ENCODE assay signal across 21 cellular contexts in the genomic region with DNA sequence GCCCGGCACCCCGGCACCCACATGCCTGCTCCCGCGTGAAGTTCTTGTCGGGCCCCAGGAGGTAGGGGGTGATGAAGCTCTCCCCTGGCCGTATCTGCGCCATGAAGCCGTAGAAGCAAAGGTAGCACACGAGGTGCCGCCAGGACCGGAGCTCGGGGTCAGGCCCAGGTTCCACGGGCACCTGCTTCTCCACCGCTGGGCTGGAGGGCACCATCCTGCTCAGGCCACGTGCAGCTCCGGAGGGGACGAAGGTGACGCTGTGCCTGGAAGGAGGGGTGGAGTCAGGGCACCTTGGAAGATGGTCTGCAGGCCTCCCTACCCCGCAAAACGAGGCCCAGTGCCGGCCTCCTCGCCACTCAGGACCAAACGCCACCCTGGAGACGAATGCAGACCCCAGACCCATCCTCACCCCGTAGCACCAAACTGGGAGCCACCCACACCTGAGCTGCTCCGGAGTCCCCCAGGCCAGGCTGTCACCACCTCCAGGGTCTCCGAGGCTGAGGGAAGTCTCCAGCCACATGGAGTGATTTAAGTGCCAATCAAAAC. TPM values are rescaled to one million over a fixed set of nuclear protein-coding genes. Genes with fewer than 3 reads are reported as not detected.
DNase-seq lines count a peak whose midpoint lies in the region; ATAC-seq, FAIRE-seq and TF ChIP-seq lines count a peak whose summit lies in the region.
"Had no signal": no experiment of that assay in that cellular context is flagged by ENCODE, and none has a peak within 500 bp of the region (broad histone marks: within the 10 kb centered on the region; RNA-seq: fewer than 3 reads in every experiment).

No MANE protein-coding gene starts in this region.

- in situ Hi-C loops in K562 (cut with MboI) (no loop called here), GM13976 (cut with MboI; ENCODE audit: low sequenced_read_pairs, unreplicated experiment) (no loop called here)

- intact Hi-C loops in K562 (cut with micrococcal nuclease) (no loop called here), left colon (cut with DNase I, micrococcal nuclease) (no loop called here), sigmoid colon (cut with DNase I) (no loop called here)

- H4K20me1 ChIP-seq in K562 (replicated peaks; ENCODE audit: control insufficient read depth, insufficient read depth, low read length), result no peaks in the 10 kb centered on the region; the same call in 1 of the 2 replicates

- TF ChIP-seq POLR2A in K562 (conservative IDR thresholded peaks at IDR 0.05) (no peak), sigmoid colon (IDR thresholded peaks at IDR 0.05) (no peak)

- H3K9me3 ChIP-seq in WERI-Rb-1 (ENCODE audit: severe bottlenecking) (no peaks in the 10 kb centered on the region), K562 (replicated peaks; ENCODE audit: control insufficient read depth, insufficient read depth, low read depth, low read length) (no peaks in the 10 kb centered on the region), sigmoid colon (no peaks in the 10 kb centered on the region)
- H3K9me3 ChIP-seq: gastrocnemius medialis, thoracic aorta had no signal

- DNase-seq in WERI-Rb-1 (no peak), K562 (ENCODE audit: extremely low read depth in 1 of 4, low spot score in 3 of 4) (no peak), left colon (peak; percentile 5 to 20), sigmoid colon (peak; percentile 61), NCI-H2171 treated with DMSO at 0.1 percent for 48 hours (lab: John Stamatoyannopoulos, UW) (no peak), NCI-H446 treated with DMSO at 0.1 percent for 48 hours (lab: John Stamatoyannopoulos, UW) (no peak), GM13976 (ENCODE audit: low spot score) (no peak)
- DNase-seq: activated CD4-positive, alpha-beta memory T cell treated with anti-CD3 and anti-CD28 coated beads for 36 hours; activated naive CD4-positive, alpha-beta T cell treated with anti-CD3 and anti-CD28 coated beads, Interleukin-2, amount 50 U/mL, for 16 hours; activated T-cell treated with anti-CD3 and anti-CD28 coated beads, Interleukin-2, amount 50 U/mL, for 4 hours; effector CD4-positive, alpha-beta T cell; naive thymus-derived CD4-positive, alpha-beta T cell; NCI-H146; NCI-H524 treated with DMSO at 0.1 percent for 48 hours had no signal

- POLR2A ChIA-PET in K562 (lab: Yijun Ruan, JAX), result no interaction called here

- TF ChIP-seq CTCF in WERI-Rb-1 (IDR thresholded peaks at IDR 0.05; ENCODE audit: low read depth, low read length) (no peak), K562 (IDR thresholded peaks at IDR 0.05 in 2 of 3, conservative IDR thresholded peaks at IDR 0.05 in 1 of 3; ENCODE audit: insufficient read depth in 2 of 3, low read depth in 1 of 3, low read length in 3 of 3) (no peak), sigmoid colon (IDR thresholded peaks at IDR 0.05) (no peak), GM13976 (IDR thresholded peaks at IDR 0.05; ENCODE audit: borderline replicate concordance, control extremely low read depth, extremely low read depth, insufficient read depth, missing control alignments) (no peak)

- no peak for ATAC-seq in K562
- ATAC-seq in left colon, result no peak
- no peak for ATAC-seq in HG03439 (IDR thresholded peaks at IDR 0.05; ENCODE audit: unreplicated experiment)
- ATAC-seq: activated T-cell treated with anti-CD3 and anti-CD28 coated beads, Interleukin-2, amount 50 U/mL, for 4 hours; gastrocnemius medialis; naive thymus-derived CD4-positive, alpha-beta T cell; T-helper 17 cell had no signal

- no peak for TF ChIP-seq RAD21 in K562 (CRISPR knock-in tag; conservative IDR thresholded peaks at IDR 0.05 in 1 of 2, IDR thresholded peaks at IDR 0.05 in 1 of 2)

- peaks cover 82% of the 10 kb centered on the region for H3K79me2 ChIP-seq in K562 (ENCODE audit: control insufficient read depth, insufficient read depth, low read length)

- no peaks in the 10 kb centered on the region for H3K27me3 ChIP-seq in WERI-Rb-1 (ENCODE audit: insufficient read depth, low read depth, severe bottlenecking)
- H3K27me3 ChIP-seq in K562 (ENCODE audit: control insufficient read depth in 2 of 2, insufficient read depth in 2 of 2, low read length in 2 of 2), result no peaks in the 10 kb centered on the region
- no peaks in the 10 kb centered on the region for H3K27me3 ChIP-seq in sigmoid colon
- H3K27me3 ChIP-seq: gastrocnemius medialis had no signal

- H3K4me2 ChIP-seq in K562 (ENCODE audit: insufficient read depth, low read length), result no peak overlapping the region

- H3K4me3 ChIP-seq in WERI-Rb-1 (ENCODE audit: low read depth, low read length), result no peak overlapping the region
- no peak overlapping the region for H3K4me3 ChIP-seq in K562
- no peak overlapping the region for H3K4me3 ChIP-seq in sigmoid colon
- H3K4me3 ChIP-seq: gastrocnemius medialis, SK-N-MC, thoracic aorta had no signal

- H3K27ac ChIP-seq in WERI-Rb-1 (peak overlapping the region; percentile 5; the same call in 1 of the 2 replicates), K562 (ENCODE audit: extremely low read depth, low read depth, low read length) (no peak overlapping the region), sigmoid colon (no peak overlapping the region)
- H3K27ac ChIP-seq: gastrocnemius medialis, SK-N-MC, thoracic aorta had no signal

- H3K4me1 ChIP-seq in K562 (replicated peaks in 1 of 2; ENCODE audit: control insufficient read depth in 2 of 2, insufficient read depth in 2 of 2, low read length in 2 of 2), result peaks cover 7 to 75% of the 10 kb centered on the region in 2 experiments; a peak in 4 of 5 replicates
- peaks cover 0 to 17% (median 14%) of the 10 kb centered on the region in 4 donors for H3K4me1 ChIP-seq in sigmoid colon

- BruUV-seq in K562 (replicated peaks; lab: Mats Ljungman, UMichigan), result no TSS peak

- FAIRE-seq in K562 (lab: Jason Lieb, UNC), result no peak
- FAIRE-seq: H1, RCC 7860 had no signal

- CTCF ChIA-PET in K562 (lab: Yijun Ruan, JAX; ENCODE audit: low intra/inter-chr PET ratio), result no interaction called here

- WGBS in K562 (ENCODE audit: insufficient coverage, low coverage, missing lambda C conversion rate), result 84% methylated on average over 22 of the region's 27 CpGs
- WGBS in sigmoid colon, 2 donors, result 91% methylated on average over 27 of the region's 27 CpGs

- H3K36me3 ChIP-seq in WERI-Rb-1 (peaks cover 47% of the 10 kb centered on the region), K562 (ENCODE audit: control insufficient read depth, insufficient read depth, low read length) (peaks cover 79% of the 10 kb centered on the region; the same call in 2 of the 3 replicates), sigmoid colon (no peaks in the 10 kb centered on the region)
- H3K36me3 ChIP-seq: gastrocnemius medialis, thoracic aorta had no signal

- H3K9ac ChIP-seq in K562 (ENCODE audit: insufficient read depth in 1 of 2, low read depth in 2 of 2, low read length in 2 of 2), result no peak overlapping the region

- TF ChIP-seq EP300 in K562 (IDR thresholded peaks at IDR 0.05; ENCODE audit: low read length), result no peak
- TF ChIP-seq EP300 in sigmoid colon (IDR thresholded peaks at IDR 0.05), result no peak

- no peak overlapping the region for H2AFZ ChIP-seq in K562 (ENCODE audit: low read depth, low read length)

- no peaks in the 10 kb centered on the region for H3K9me1 ChIP-seq in K562 (ENCODE audit: control insufficient read depth, insufficient read depth, low read length)

TF ChIP-seq in K562, 482 proteins besides CTCF, POLR2A, EP300 and RAD21 (continues in another document):
- no peak for TF ChIP-seq THRAP3 (IDR thresholded peaks at IDR 0.05; ENCODE audit: borderline replicate concordance)
- TF ChIP-seq RBFOX2 (IDR thresholded peaks at IDR 0.05; ENCODE audit: low read depth, low read length), result peak; percentile 36; the same call in 1 of the 2 replicates
- no peak for TF ChIP-seq ZSCAN32 (CRISPR knock-in tag; IDR thresholded peaks at IDR 0.05)

RNA-seq across cellular contexts. Expression of a gene that starts 4.4 kb away (rescaled TPM):
- 43.8 and 108 TPM in 2 replicates for total RNA-seq in K562 (2011; cell fraction: chromatin; rRNA removed; ENCODE audit: low replicate concordance)
- 90.5 and 93.4 TPM in 2 replicates for total RNA-seq in K562 (2011; cell fraction: nucleolus; rRNA removed)
- 52.4 and 63.7 TPM in 2 replicates for total RNA-seq in K562 (2011; cell fraction: nucleoplasm; rRNA removed)
- total RNA-seq in K562 (2014; rRNA removed) (34.7 and 41.3 TPM in 2 replicates), K562 (2014; rRNA removed; fragmentation: Illumina TruSeq; extraction: Trizol) (8.0 and 8.7 TPM in 2 replicates), K562 (2015; rRNA removed; fragmentation: Illumina TruSeq; extraction: Trizol) (18.8 and 21.4 TPM in 2 replicates), K562 (2021) (88.7 and 91.3 TPM in 2 replicates), left colon (10 to 100 TPM; 18.2 to 18.9 TPM), sigmoid colon (1 to 10 TPM; 2.1 to 6.4 (median 2.5) TPM)
- polyA plus RNA-seq in K562 (2011; rRNA removed) (11.5 and 24.6 TPM in 2 replicates), K562 (2014; fragmentation: Illumina TruSeq; extraction: Trizol) (12.0 and 24.5 TPM in 2 replicates), K562 (2014; fragmentation: Nextera tagmentation; extraction: Ambion mirVana) (1 to 10 TPM in 1 of 2 experiments, under 1 TPM in 1; 0.65 to 2.3 TPM), K562 (2014; rRNA removed) (36.6 and 50.8 TPM in 2 replicates), sigmoid colon (10 to 100 TPM in 1 of 3 donors, 1 to 10 TPM in 2; 1.8 to 10.7 (median 3.2) TPM)
- 20.4 and 78.6 TPM in 2 replicates for polyA plus RNA-seq in K562 (2011; cell fraction: cytosol; rRNA removed)
- polyA plus RNA-seq in K562 (2011; cell fraction: nucleus; rRNA removed), result 49.9 and 126 TPM in 2 replicates
- polyA plus RNA-seq in K562 (2012), result 20.5 and 34.6 TPM in 2 replicates
- polyA minus RNA-seq in K562 (2011; rRNA and poly(A)+ RNA removed), result 11.9 and 16.0 TPM in 2 replicates
- 41.4 and 45.6 TPM in 2 replicates for polyA minus RNA-seq in K562 (2011; cell fraction: cytosol; rRNA and poly(A)+ RNA removed)
- polyA minus RNA-seq in K562 (2011; cell fraction: nucleus; rRNA and poly(A)+ RNA removed), result 23.3 TPM in 2 replicates

Comparison
In these comparisons a context has a peak if more than half of its experiments do, and no peak if none do; other contexts are left out.
1. DNase-seq: peak in left colon (2 of 2) and sigmoid colon (single experiment); none in WERI-Rb-1 (single experiment), K562 (0 of 4), NCI-H2171 treated with DMSO at 0.1 percent for 48 hours (single experiment), NCI-H446 treated with DMSO at 0.1 percent for 48 hours (single experiment) and GM13976 (single experiment).